ENCODE assay signal across 8 cellular contexts in the genomic region with DNA sequence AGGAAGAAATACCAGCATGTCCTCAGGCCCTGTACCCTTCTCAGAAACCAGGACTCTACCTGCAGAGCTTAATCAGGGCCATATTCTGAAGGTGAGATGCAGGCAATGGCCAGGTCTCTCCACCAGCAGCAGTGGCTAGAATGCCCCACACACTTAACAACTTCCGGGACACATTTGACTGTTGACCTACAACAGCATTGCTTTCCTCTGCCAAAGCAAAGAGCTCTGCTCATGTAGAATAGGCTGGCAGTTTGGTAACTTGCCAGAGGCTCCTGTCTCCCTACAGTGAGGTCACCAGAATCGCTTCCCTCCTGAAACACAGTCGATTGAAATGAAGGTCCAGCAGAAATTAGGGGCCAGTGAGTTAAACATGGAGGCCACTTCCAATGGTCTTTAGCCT. TPM values are rescaled to one million over a fixed set of nuclear protein-coding genes. Genes with fewer than 3 reads are reported as not detected.
DNase-seq lines count a peak whose midpoint lies in the region; ATAC-seq, FAIRE-seq and TF ChIP-seq lines count a peak whose summit lies in the region.
"Not testable (repeated sequence)": the region's sequence is repeated elsewhere in the genome, so short reads cannot be mapped to it uniquely, and the experiment has no call there.

No MANE protein-coding gene starts in this region.

- H3K36me3 Mint-ChIP-seq in activated CD4-positive, alpha-beta T cell treated with anti-CD3 and anti-CD28 coated beads for 36 hours (ENCODE audit: low read depth); stimulated activated memory B cell treated with anti-CD40 and anti-IgM and Interleukin-4, amounts not matched to agents 10 μg/mL and 1 μg/mL and 100 μg/mL, for 72 hours: not testable (repeated sequence)

- TF ChIP-seq EP300 in GM12878 (IDR thresholded peaks at IDR 0.05; ENCODE audit: borderline replicate concordance in 1 of 2, control insufficient read depth in 1 of 2, low read depth in 2 of 2, low read length in 2 of 2): not testable (repeated sequence)

- not testable (repeated sequence) for H3K4me2 ChIP-seq in GM12878 (ENCODE audit: control insufficient read depth, insufficient read depth)

- not testable (repeated sequence) for H3K36me3 ChIP-seq in GM12878 (ENCODE audit: control insufficient read depth in 2 of 2, insufficient read depth in 2 of 2, low read length in 1 of 2); heart left ventricle; mucosa of descending colon (ENCODE audit: low read depth)

- not testable (repeated sequence) for TF ChIP-seq POLR2A in GM12878 (IDR thresholded peaks at IDR 0.05; ENCODE audit: low read depth, low read length); heart left ventricle (IDR thresholded peaks at IDR 0.05)

- not testable (repeated sequence) for H3K9me3 ChIP-seq in GM12878 (replicated peaks; ENCODE audit: control insufficient read depth, insufficient read depth, low read length); heart left ventricle; mucosa of descending colon

- H3K4me1 Mint-ChIP-seq in activated CD4-positive, alpha-beta T cell treated with anti-CD3 and anti-CD28 coated beads for 36 hours; stimulated activated memory B cell treated with anti-CD40 and anti-IgM and Interleukin-4, amounts not matched to agents 10 μg/mL and 1 μg/mL and 100 μg/mL, for 72 hours: not testable (repeated sequence)

- not testable (repeated sequence) for H2AFZ ChIP-seq in GM12878 (ENCODE audit: control insufficient read depth, low read depth, low read length)

- POLR2A ChIA-PET in activated CD4-positive, alpha-beta T cell treated with anti-CD3 and anti-CD28 coated beads for 36 hours (lab: Charles Lee); GM12878 (lab: Charles Lee): not testable (repeated sequence)

- TF ChIP-seq RAD21 in GM12878 (IDR thresholded peaks at IDR 0.05; ENCODE audit: insufficient read depth, low read depth, low read length): not testable (repeated sequence)

- H3K27ac ChIP-seq in GM12878 (ENCODE audit: control insufficient read depth, insufficient read depth); heart left ventricle: not testable (repeated sequence)

- TF ChIP-seq CTCF in GM12878 (IDR thresholded peaks at IDR 0.05 in 2 of 3, conservative IDR thresholded peaks at IDR 0.05 in 1 of 3; ENCODE audit: control insufficient read depth in 2 of 3, extremely low read depth in 1 of 3, insufficient read depth in 1 of 3, low read depth in 3 of 3, low read length in 3 of 3); heart left ventricle (IDR thresholded peaks at IDR 0.05); mucosa of descending colon (IDR thresholded peaks at IDR 0.05): not testable (repeated sequence)

- H3K27me3 ChIP-seq in GM12878 (replicated peaks in 1 of 2; ENCODE audit: control insufficient read depth in 2 of 2, insufficient read depth in 2 of 2, low read length in 1 of 2); heart left ventricle: not testable (repeated sequence)

- not testable (repeated sequence) for BruUV-seq in GM12878 (replicated peaks; lab: Mats Ljungman, UMichigan)

- H3K4me3 ChIP-seq in GM12878, heart left ventricle, mucosa of descending colon: not testable (repeated sequence)

- not testable (repeated sequence) for H3K9me3 Mint-ChIP-seq in activated CD4-positive, alpha-beta T cell treated with anti-CD3 and anti-CD28 coated beads for 36 hours (ENCODE audit: low read depth); stimulated activated memory B cell treated with anti-CD40 and anti-IgM and Interleukin-4, amounts not matched to agents 10 μg/mL and 1 μg/mL and 100 μg/mL, for 72 hours

- in situ Hi-C loops in GM12878 (cut with MboI): not testable (repeated sequence)

- ATAC-seq in GM19351 (IDR thresholded peaks at IDR 0.05; ENCODE audit: unreplicated experiment): peak; percentile 30
- ATAC-seq in HG03025 (IDR thresholded peaks at IDR 0.05; ENCODE audit: low FRiP score, unreplicated experiment): peak; percentile 28
- peak; percentile 12 for ATAC-seq in activated CD4-positive, alpha-beta T cell treated with anti-CD3 and anti-CD28 coated beads for 36 hours
- peak; percentile 21; the same call in 2 of the 3 replicates for ATAC-seq in GM12878
- peak; percentile 69 to 86 (median 84) for ATAC-seq in heart left ventricle
- ATAC-seq in left colon: peak; percentile 98
- peak; percentile 98 for ATAC-seq in mucosa of descending colon
- peak; percentile 45 for ATAC-seq in stimulated activated memory B cell treated with anti-CD40 and anti-IgM and Interleukin-4, amounts not matched to agents 10 μg/mL and 1 μg/mL and 100 μg/mL, for 72 hours

- WGBS in GM12878 (ENCODE audit: insufficient coverage, insufficient replicate concordance, low lambda C conversion rate, missing lambda C conversion rate): no CpG with 5 or more reads among the region's 3 CpGs
- WGBS in heart left ventricle, 4 donors: no CpG with 5 or more reads among the region's 3 CpGs

- H3K4me3 Mint-ChIP-seq in activated CD4-positive, alpha-beta T cell treated with anti-CD3 and anti-CD28 coated beads for 36 hours; stimulated activated memory B cell treated with anti-CD40 and anti-IgM and Interleukin-4, amounts not matched to agents 10 μg/mL and 1 μg/mL and 100 μg/mL, for 72 hours: not testable (repeated sequence)

- not testable (repeated sequence) for H3K27me3 Mint-ChIP-seq in activated CD4-positive, alpha-beta T cell treated with anti-CD3 and anti-CD28 coated beads for 36 hours; stimulated activated memory B cell treated with anti-CD40 and anti-IgM and Interleukin-4, amounts not matched to agents 10 μg/mL and 1 μg/mL and 100 μg/mL, for 72 hours

- FAIRE-seq in GM12878 (lab: Jason Lieb, UNC): not testable (repeated sequence)

- H4K20me1 ChIP-seq in GM12878 (ENCODE audit: control insufficient read depth, insufficient read depth): not testable (repeated sequence)

- RAD21 ChIA-PET in GM12878 (lab: Charles Lee; ENCODE audit: unreplicated experiment): not testable (repeated sequence)

- H3K27ac Mint-ChIP-seq in activated CD4-positive, alpha-beta T cell treated with anti-CD3 and anti-CD28 coated beads for 36 hours; stimulated activated memory B cell treated with anti-CD40 and anti-IgM and Interleukin-4, amounts not matched to agents 10 μg/mL and 1 μg/mL and 100 μg/mL, for 72 hours: not testable (repeated sequence)

- not testable (repeated sequence) for H3K9ac ChIP-seq in GM12878 (ENCODE audit: control insufficient read depth, insufficient read depth, low read length)

- DNase-seq in activated CD4-positive, alpha-beta T cell treated with anti-CD3 and anti-CD28 coated beads for 36 hours; GM12878 (ENCODE audit: low read depth, low spot score); heart left ventricle; left colon; mucosa of descending colon: not testable (repeated sequence)

- not testable (repeated sequence) for H3K4me1 ChIP-seq in GM12878 (ENCODE audit: control insufficient read depth, insufficient read depth, low read length); heart left ventricle; mucosa of descending colon (ENCODE audit: low read depth)

- not testable (repeated sequence) for H3K79me2 ChIP-seq in GM12878 (ENCODE audit: control insufficient read depth, insufficient read depth, low read length)

- SMC1A ChIA-PET in GM12878 (lab: Charles Lee; ENCODE audit: uncharacterized antibody, unreplicated experiment): not testable (repeated sequence)

- CTCF ChIA-PET in activated CD4-positive, alpha-beta T cell treated with anti-CD3 and anti-CD28 coated beads for 36 hours (lab: Charles Lee); GM12878 (lab: Yijun Ruan, JAX): not testable (repeated sequence)

- intact Hi-C loops in activated CD4-positive, alpha-beta T cell treated with anti-CD3 and anti-CD28 coated beads for 36 hours (cut with DNase I, micrococcal nuclease); GM12878 (cut with micrococcal nuclease; ENCODE audit: unreplicated experiment); heart left ventricle (cut with DNase I); left colon (cut with DNase I, micrococcal nuclease); mucosa of descending colon (cut with DNase I, micrococcal nuclease): not testable (repeated sequence)

RNA-seq across cellular contexts. Expression of gene NBPF11, which starts 45.3 kb away (rescaled TPM):
- 1 to 10 TPM; 6.8 to 7.6 TPM for total RNA-seq in activated CD4-positive, alpha-beta T cell treated with anti-CD3 and anti-CD28 coated beads for 36 hours
- total RNA-seq in GM12878 (2013; cell fraction: nucleolus; rRNA removed): 37.4 and 42.8 TPM in 2 replicates
- 4.7 and 4.8 TPM in 2 replicates for total RNA-seq in GM12878 (2014; rRNA removed)
- total RNA-seq in GM12878 (2014; rRNA removed; fragmentation: Illumina TruSeq; extraction: Trizol): 5.1 and 5.9 TPM in 2 replicates
- 5.7 and 5.9 TPM in 2 replicates for total RNA-seq in GM12878 (2021)
- polyA plus RNA-seq in GM12878 (2011; ENCODE audit: low read depth): 10.1 TPM
- 14.3 and 14.4 TPM in 2 replicates for polyA plus RNA-seq in GM12878 (2011; rRNA removed)
- 6.2 and 6.3 TPM in 2 replicates for polyA plus RNA-seq in GM12878 (2011; cell fraction: cytosol; rRNA removed)
- 46.5 and 55.7 TPM in 2 replicates for polyA plus RNA-seq in GM12878 (2011; cell fraction: nucleus; rRNA removed)
- 10.5 and 11.0 TPM in 2 replicates for polyA plus RNA-seq in GM12878 (2012)
- 8.3 and 10.9 TPM in 2 replicates for polyA plus RNA-seq in GM12878 (2014; fragmentation: Illumina TruSeq; extraction: Trizol)
- 1 to 10 TPM; 1.2 to 2.5 TPM for polyA plus RNA-seq in GM12878 (2014; fragmentation: Nextera tagmentation; extraction: Ambion mirVana)
- polyA plus RNA-seq in GM12878 (2014; rRNA removed): 7.1 and 8.4 TPM in 2 replicates
- 1 to 10 TPM; 3.1 TPM for polyA plus RNA-seq in GM12878 (2016; fragmentation: Nextera tagmentation; extraction: Ambion mirVana)
- 6.6 and 6.9 TPM in 2 replicates for polyA minus RNA-seq in GM12878 (2011; rRNA and poly(A)+ RNA removed)
- 1.1 and 2.7 TPM in 2 replicates for polyA minus RNA-seq in GM12878 (2011; cell fraction: cytosol; rRNA and poly(A)+ RNA removed)
- polyA minus RNA-seq in GM12878 (2011; cell fraction: nucleus; rRNA and poly(A)+ RNA removed): 10.9 and 13.7 TPM in 2 replicates
- total RNA-seq in heart left ventricle: 1 to 10 TPM; 1.9 to 5.8 (median 2.6) TPM
- 1 to 10 TPM; 2.3 to 3.2 TPM for polyA plus RNA-seq in heart left ventricle
- 10 to 100 TPM in 1 of 2 donors, 1 to 10 TPM in 1; 8.7 to 10.1 TPM for total RNA-seq in left colon
- total RNA-seq in mucosa of descending colon: 10 to 100 TPM in 2 of 3 donors, 1 to 10 TPM in 1; 9.5 to 16.8 (median 12.4) TPM

Comparison
In these comparisons a context has a peak if more than half of its experiments do, and no peak if none do; other contexts are left out.
1. ATAC-seq: peak in every context shown above with its lines; median percentile 98 in left colon; 98 in mucosa of descending colon; 84 in heart left ventricle; 45 in stimulated activated memory B cell treated with anti-CD40 and anti-IgM and Interleukin-4, amounts not matched to agents 10 μg/mL and 1 μg/mL and 100 μg/mL, for 72 hours; 30 in GM19351; 28 in HG03025; 21 in GM12878; 12 in activated CD4-positive, alpha-beta T cell treated with anti-CD3 and anti-CD28 coated beads for 36 hours.